ENCODE assay signal across 1 cellular context in the genomic region with DNA sequence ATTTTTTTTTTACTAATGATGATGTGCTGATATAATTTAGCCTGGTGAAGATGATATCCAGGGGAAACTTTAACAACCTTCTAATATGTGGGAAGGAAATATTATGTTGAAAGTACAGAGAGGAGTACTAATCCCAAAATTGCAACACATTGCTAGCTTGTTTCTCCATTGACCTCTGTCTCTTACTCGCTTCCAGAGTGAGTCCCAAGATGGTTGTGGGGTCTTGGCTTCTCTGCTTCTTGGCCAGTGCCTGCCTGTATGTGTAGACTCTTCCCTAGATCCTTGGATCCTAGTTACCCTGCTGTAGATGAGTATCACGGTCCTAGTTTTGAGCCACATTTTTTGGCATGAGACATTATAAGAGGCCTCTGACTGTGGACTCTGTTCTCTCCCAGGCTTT.
TF ChIP-seq lines count a peak whose summit lies in the region.

No MANE protein-coding gene starts in this region.

TF ChIP-seq in WTC11, 78 proteins besides CTCF, POLR2A, EP300 and RAD21 (continued from another document):
- TF ChIP-seq, protein P1, sequence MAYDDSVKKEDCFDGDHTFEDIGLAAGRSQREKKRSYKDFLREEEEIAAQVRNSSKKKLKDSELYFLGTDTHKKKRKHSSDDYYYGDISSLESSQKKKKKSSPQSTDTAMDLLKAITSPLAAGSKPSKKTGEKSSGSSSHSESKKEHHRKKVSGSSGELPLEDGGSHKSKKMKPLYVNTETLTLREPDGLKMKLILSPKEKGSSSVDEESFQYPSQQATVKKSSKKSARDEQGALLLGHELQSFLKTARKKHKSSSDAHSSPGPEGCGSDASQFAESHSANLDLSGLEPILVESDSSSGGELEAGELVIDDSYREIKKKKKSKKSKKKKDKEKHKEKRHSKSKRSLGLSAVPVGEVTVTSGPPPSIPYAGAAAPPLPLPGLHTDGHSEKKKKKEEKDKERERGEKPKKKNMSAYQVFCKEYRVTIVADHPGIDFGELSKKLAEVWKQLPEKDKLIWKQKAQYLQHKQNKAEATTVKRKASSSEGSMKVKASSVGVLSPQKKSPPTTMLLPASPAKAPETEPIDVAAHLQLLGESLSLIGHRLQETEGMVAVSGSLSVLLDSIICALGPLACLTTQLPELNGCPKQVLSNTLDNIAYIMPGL (CRISPR knock-in tag; IDR thresholded peaks at IDR 0.05) = no peak
- TF ChIP-seq ESRRA (CRISPR knock-in tag; IDR thresholded peaks at IDR 0.05; ENCODE audit: borderline replicate concordance) (no peak), USF2 (CRISPR knock-in tag; IDR thresholded peaks at IDR 0.05) (no peak), ETV6 (CRISPR knock-in tag; IDR thresholded peaks at IDR 0.05) (no peak), PRRX2 (CRISPR knock-in tag; IDR thresholded peaks at IDR 0.05) (no peak), TCF7 (CRISPR knock-in tag; IDR thresholded peaks at IDR 0.05; ENCODE audit: low read depth) (no peak), NFE2L1 (CRISPR knock-in tag; IDR thresholded peaks at IDR 0.05) (no peak), NFYB (CRISPR knock-in tag; conservative IDR thresholded peaks at IDR 0.05; ENCODE audit: low read depth) (no peak), CREB1 (CRISPR knock-in tag; IDR thresholded peaks at IDR 0.05) (no peak), MYBL2 (CRISPR knock-in tag; IDR thresholded peaks at IDR 0.05) (no peak), ZNF671 (CRISPR knock-in tag; IDR thresholded peaks at IDR 0.05) (no peak), TEAD4 (CRISPR knock-in tag; IDR thresholded peaks at IDR 0.05) (no peak)
- TF ChIP-seq, protein P2, sequence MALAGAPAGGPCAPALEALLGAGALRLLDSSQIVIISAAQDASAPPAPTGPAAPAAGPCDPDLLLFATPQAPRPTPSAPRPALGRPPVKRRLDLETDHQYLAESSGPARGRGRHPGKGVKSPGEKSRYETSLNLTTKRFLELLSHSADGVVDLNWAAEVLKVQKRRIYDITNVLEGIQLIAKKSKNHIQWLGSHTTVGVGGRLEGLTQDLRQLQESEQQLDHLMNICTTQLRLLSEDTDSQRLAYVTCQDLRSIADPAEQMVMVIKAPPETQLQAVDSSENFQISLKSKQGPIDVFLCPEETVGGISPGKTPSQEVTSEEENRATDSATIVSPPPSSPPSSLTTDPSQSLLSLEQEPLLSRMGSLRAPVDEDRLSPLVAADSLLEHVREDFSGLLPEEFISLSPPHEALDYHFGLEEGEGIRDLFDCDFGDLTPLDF (CRISPR knock-in tag; IDR thresholded peaks at IDR 0.05) = no peak
- TF ChIP-seq, protein P3, sequence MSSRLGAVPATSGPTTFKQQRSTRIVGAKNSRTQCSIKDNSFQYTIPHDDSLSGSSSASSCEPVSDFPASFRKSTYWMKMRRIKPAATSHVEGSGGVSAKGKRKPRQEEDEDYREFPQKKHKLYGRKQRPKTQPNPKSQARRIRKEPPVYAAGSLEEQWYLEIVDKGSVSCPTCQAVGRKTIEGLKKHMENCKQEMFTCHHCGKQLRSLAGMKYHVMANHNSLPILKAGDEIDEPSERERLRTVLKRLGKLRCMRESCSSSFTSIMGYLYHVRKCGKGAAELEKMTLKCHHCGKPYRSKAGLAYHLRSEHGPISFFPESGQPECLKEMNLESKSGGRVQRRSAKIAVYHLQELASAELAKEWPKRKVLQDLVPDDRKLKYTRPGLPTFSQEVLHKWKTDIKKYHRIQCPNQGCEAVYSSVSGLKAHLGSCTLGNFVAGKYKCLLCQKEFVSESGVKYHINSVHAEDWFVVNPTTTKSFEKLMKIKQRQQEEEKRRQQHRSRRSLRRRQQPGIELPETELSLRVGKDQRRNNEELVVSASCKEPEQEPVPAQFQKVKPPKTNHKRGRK (CRISPR knock-in tag; IDR thresholded peaks at IDR 0.05; ENCODE audit: borderline replicate concordance) = no peak
